ENCODE assay signal across 16 cellular contexts in the genomic region with DNA sequence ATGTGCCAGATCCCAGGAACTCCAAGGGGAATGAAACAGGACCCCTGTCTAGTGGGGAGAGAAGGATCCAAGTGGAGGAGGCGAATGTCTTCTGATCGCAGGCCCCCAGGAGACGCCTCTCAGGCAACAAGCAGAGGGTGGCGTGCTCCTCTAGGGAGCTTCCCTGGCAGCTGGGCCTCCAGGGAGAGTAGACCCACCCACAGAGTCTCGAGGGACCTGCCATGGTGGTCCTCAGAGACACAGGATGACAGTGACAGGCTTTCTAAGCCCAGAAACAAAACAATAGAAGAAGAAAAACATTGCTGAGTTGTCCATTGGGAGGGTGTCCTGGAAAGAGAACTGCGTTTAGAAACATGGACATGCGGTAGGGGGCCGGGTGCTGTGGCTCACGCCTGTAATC.
"Had no signal": no experiment of that assay in that cellular context is flagged by ENCODE, and none has a peak within 500 bp of the region (broad histone marks: within the 10 kb centered on the region; RNA-seq: fewer than 3 reads in every experiment).

No MANE protein-coding gene starts in this region.

- H3K27me3 Mint-ChIP-seq: naive thymus-derived CD4-positive, alpha-beta T cell; stimulated activated naive B cell treated with anti-CD40 and anti-IgM and Interleukin-4, amounts not matched to agents 10 μg/mL and 1 μg/mL and 100 μg/mL, for 72 hours; stimulated activated naive CD8-positive, alpha-beta T cell treated with anti-CD3 and anti-CD28 coated beads, Interleukin-15, amount 100 ng/mL, for 72 hours had no signal

- H3K4me3 ChIP-seq: dorsolateral prefrontal cortex, heart left ventricle, thoracic aorta, transverse colon had no signal

- H3K36me3 ChIP-seq: heart left ventricle, thoracic aorta, transverse colon had no signal

- H3K27ac ChIP-seq: dorsolateral prefrontal cortex, heart left ventricle, thoracic aorta, transverse colon had no signal

- H3K9me3 ChIP-seq: thoracic aorta, transverse colon had no signal

- ATAC-seq: esophagus mucosa; heart left ventricle; naive thymus-derived CD4-positive, alpha-beta T cell; sciatic nerve; stimulated activated naive B cell treated with anti-CD40 and anti-IgM and Interleukin-4, amounts not matched to agents 10 μg/mL and 1 μg/mL and 100 μg/mL, for 72 hours; stimulated activated naive CD8-positive, alpha-beta T cell treated with anti-CD3 and anti-CD28 coated beads, Interleukin-15, amount 100 ng/mL, for 72 hours had no signal

- H3K4me3 Mint-ChIP-seq: naive thymus-derived CD4-positive, alpha-beta T cell; nephron progenitor cell; stimulated activated naive B cell treated with anti-CD40 and anti-IgM and Interleukin-4, amounts not matched to agents 10 μg/mL and 1 μg/mL and 100 μg/mL, for 72 hours; stimulated activated naive CD8-positive, alpha-beta T cell treated with anti-CD3 and anti-CD28 coated beads, Interleukin-15, amount 100 ng/mL, for 72 hours had no signal

- H3K27me3 ChIP-seq: heart left ventricle, transverse colon had no signal

- H3K4me1 ChIP-seq: heart left ventricle, transverse colon had no signal

- H3K27ac Mint-ChIP-seq: naive thymus-derived CD4-positive, alpha-beta T cell; nephron progenitor cell; stimulated activated naive B cell treated with anti-CD40 and anti-IgM and Interleukin-4, amounts not matched to agents 10 μg/mL and 1 μg/mL and 100 μg/mL, for 72 hours; stimulated activated naive CD8-positive, alpha-beta T cell treated with anti-CD3 and anti-CD28 coated beads, Interleukin-15, amount 100 ng/mL, for 72 hours had no signal

- H3K4me1 Mint-ChIP-seq: naive thymus-derived CD4-positive, alpha-beta T cell; stimulated activated naive CD8-positive, alpha-beta T cell treated with anti-CD3 and anti-CD28 coated beads, Interleukin-15, amount 100 ng/mL, for 72 hours had no signal

- DNase-seq: cortex of kidney; dorsolateral prefrontal cortex; effector CD8-positive, alpha-beta T cell; heart left ventricle; hippocampal formation; kidney glomerular epithelial cell; naive thymus-derived CD4-positive, alpha-beta T cell; nephron progenitor cell; stimulated activated CD4-positive, alpha-beta T cell treated with anti-CD3 and anti-CD28 coated beads, Interleukin-2, amount 100 ng/mL, for 24 hours; stimulated activated CD4-positive, alpha-beta T cell treated with anti-CD3 and anti-CD28 coated beads, Interleukin-4, amount 100 ng/mL, for 4 hours; stimulated activated naive B cell treated with anti-CD40 and anti-IgM and Interleukin-4, amounts not matched to agents 10 μg/mL and 1 μg/mL and 100 μg/mL, for 72 hours; stimulated activated naive CD8-positive, alpha-beta T cell treated with anti-CD3 and anti-CD28 coated beads, Interleukin-15, amount 100 ng/mL, for 72 hours; transverse colon had no signal
